ENCODE assay signal across 19 cellular contexts in genomic region chr13:33997574-33997973, GRCh38.
"Had no signal": no experiment of that assay in that cellular context is flagged by ENCODE, and none has a peak within 500 bp of the region (broad histone marks: within the 10 kb centered on the region; RNA-seq: fewer than 3 reads in every experiment).

No MANE protein-coding gene starts in this region.

- DNase-seq: activated CD4-positive, alpha-beta T cell treated with anti-CD3 and anti-CD28 coated beads for 48 hours; activated CD4-positive, alpha-beta T cell treated with anti-CD3 and anti-CD28 coated beads, Interleukin-2, amount 50 U/mL, for 4 hours; activated CD4-positive, CD25-positive, alpha-beta regulatory T cell treated with anti-CD3 and anti-CD28 coated beads, Interleukin-2, amount 50 U/mL, for 72 hours; activated CD8-positive, alpha-beta memory T cell treated with anti-CD3 and anti-CD28 coated beads, Interleukin-2, amount 50 U/mL, for 48 hours; activated CD8-positive, alpha-beta T cell treated with anti-CD3 and anti-CD28 coated beads, Interleukin-2, amount 10 ng/mL, durations not matched to agents 7 days and 5 days; activated T-cell treated with anti-CD3 and anti-CD28 coated beads, Interleukin-2, amount 50 U/mL, for 1 hour; amniotic stem cell; body of pancreas; MG63; MV-4-11; NCI-H1105 treated with DMSO at 0.1 percent for 48 hours; NCI-H1436 treated with DMSO at 0.1 percent for 48 hours; NCI-H1930; NCI-H2107; NCI-H446 treated with DMSO at 0.1 percent for 48 hours; NCI-H526 treated with DMSO at 0.1 percent for 48 hours had no signal

- H3K27ac ChIP-seq: ascending aorta, body of pancreas had no signal

- H3K36me3 ChIP-seq: ascending aorta, MG63 had no signal

- H3K9me3 ChIP-seq: ascending aorta, body of pancreas, MG63 had no signal

- ATAC-seq: activated CD8-positive, alpha-beta T cell treated with anti-CD3 and anti-CD28 coated beads, Interleukin-2, amount 10 ng/mL, durations not matched to agents 7 days and 5 days; body of pancreas; WTC11 had no signal

- H3K4me3 ChIP-seq: ascending aorta, body of pancreas, MG63 had no signal

- H3K4me1 ChIP-seq: body of pancreas had no signal

- H3K27me3 ChIP-seq: ascending aorta, body of pancreas, MG63 had no signal

- FAIRE-seq: RCC 7860 had no signal
